ENCODE assay signal across 15 cellular contexts in genomic region chrX:3144651-3145050, GRCh38.
DNase-seq lines count a peak whose midpoint lies in the region; ATAC-seq and TF ChIP-seq lines count a peak whose summit lies in the region.
"Had no signal": no experiment of that assay in that cellular context is flagged by ENCODE, and none has a peak within 500 bp of the region (broad histone marks: within the 10 kb centered on the region; RNA-seq: fewer than 3 reads in every experiment).

No MANE protein-coding gene starts in this region.

- ATAC-seq in GM23338 (no peak), right cardiac atrium (no peak)
- no peak for ATAC-seq in central memory CD8-positive, alpha-beta T cell (replicated peaks; ENCODE audit: extremely low read depth, poor library complexity, severe bottlenecking)
- ATAC-seq: Right ventricle myocardium inferior had no signal

- no peaks in the 10 kb centered on the region for H3K23me2 ChIP-seq in H9 (ENCODE audit: insufficient read length, low read depth, low read length, poor library complexity, severe bottlenecking)

- H2BK12ac ChIP-seq in H9 (ENCODE audit: insufficient read length, low read depth, low read length) = no peak overlapping the region

- H3K18ac ChIP-seq in H9 (ENCODE audit: insufficient read length, low read depth, low read length) = no peak overlapping the region

- H3K56ac ChIP-seq in H9 (ENCODE audit: insufficient read length, low read depth, low read length) = no peak overlapping the region

- H4K91ac ChIP-seq in H9 (ENCODE audit: insufficient read length, low read depth, low read length) = no peak overlapping the region

- H3K27ac Mint-ChIP-seq in GM23338 = no peak overlapping the region
- no peak overlapping the region for H3K27ac Mint-ChIP-seq in central memory CD8-positive, alpha-beta T cell (ENCODE audit: low read depth)
- H3K27ac Mint-ChIP-seq in neural crest cell (ENCODE audit: unreplicated experiment) = peak overlapping the region; percentile 39
- H3K27ac Mint-ChIP-seq in H9 = no peak overlapping the region
- H3K27ac Mint-ChIP-seq: HFFc6 had no signal

- no peaks in the 10 kb centered on the region for H3K9me2 ChIP-seq in GM23338 (ENCODE audit: insufficient read depth)

- H4K5ac ChIP-seq in H9 (ENCODE audit: insufficient read length, low read depth, low read length) = no peak overlapping the region

- H2BK5ac ChIP-seq in H9 (ENCODE audit: insufficient read length, low read length) = no peak overlapping the region

- H3K4me1 ChIP-seq in BLaER1 treated with 17β-estradiol and CSF1 and Interleukin-3, amounts not matched to agents 10 nM and 100 nM = peaks cover 13 to 24% (median 18%) of the 10 kb centered on the region in 10 experiments; a peak in 19 of 20 replicates
- H3K4me1 ChIP-seq in GM23338 (ENCODE audit: insufficient read depth) (peaks cover 33% of the 10 kb centered on the region), H9 (ENCODE audit: insufficient read depth, low read length) (peaks cover 7% of the 10 kb centered on the region), right cardiac atrium (ENCODE audit: control insufficient read depth, insufficient read depth, low read length) (no peaks in the 10 kb centered on the region)
- H3K4me1 ChIP-seq: Peyer's patch had no signal

- no peak for DNase-seq in GM23338 (ENCODE audit: low spot score)
- DNase-seq in central memory CD8-positive, alpha-beta T cell (ENCODE audit: low spot score in 2 of 2) = no peak
- no peak for DNase-seq in neural crest cell (ENCODE audit: low read depth, low spot score)
- DNase-seq in H9 = no peak
- DNase-seq in stimulated activated CD8-positive, alpha-beta memory T cell treated with anti-CD3 and anti-CD28 coated beads, Interleukin-4, amount 100 ng/mL, for 48 hours = no peak
- DNase-seq in right cardiac atrium = no peak
- DNase-seq: DMS 273 treated with DMSO at 0.1 percent for 48 hours, HFFc6, KG1, NCI-H1092, NCI-H2081 treated with DMSO at 0.1 percent for 48 hours, NCI-H510A treated with DMSO at 0.1 percent for 48 hours, Peyer's patch had no signal

- H3K27ac ChIP-seq in BLaER1 treated with 17β-estradiol and CSF1 and Interleukin-3, amounts not matched to agents 10 nM and 100 nM = no peak overlapping the region
- H3K27ac ChIP-seq in GM23338 (ENCODE audit: low read depth) (no peak overlapping the region), H9 (ENCODE audit: insufficient read length, low read depth, low read length) (no peak overlapping the region), right cardiac atrium (ENCODE audit: low read length) (no peak overlapping the region)
- H3K27ac ChIP-seq: Peyer's patch had no signal

- no peak overlapping the region for H3K23ac ChIP-seq in H9 (ENCODE audit: insufficient read length, low read depth, low read length)

- H3K4me3 Mint-ChIP-seq in GM23338 (no peak overlapping the region), neural crest cell (no peak overlapping the region), H9 (no peak overlapping the region)
- peak overlapping the region; percentile 62 for H3K4me3 Mint-ChIP-seq in central memory CD8-positive, alpha-beta T cell
- H3K4me3 Mint-ChIP-seq: HFFc6 had no signal

- H3K4ac ChIP-seq in H9 (ENCODE audit: low read depth, low read length) = no peak overlapping the region

- intact Hi-C loops in right cardiac atrium (cut with DNase I) = no loop called here

- H3K4me1 Mint-ChIP-seq in GM23338 (peaks cover 48% of the 10 kb centered on the region), neural crest cell (peaks cover 41% of the 10 kb centered on the region), H9 (peaks cover 47 to 52% of the 10 kb centered on the region in 2 experiments)
- H3K4me1 Mint-ChIP-seq in central memory CD8-positive, alpha-beta T cell = peaks cover 13% of the 10 kb centered on the region

- H3K27me3 ChIP-seq in BLaER1 treated with 17β-estradiol and CSF1 and Interleukin-3, amounts not matched to agents 10 nM and 100 nM = peaks cover 0 to 32% (median 22%) of the 10 kb centered on the region in 11 experiments; a peak in 18 of 22 replicates
- H3K27me3 ChIP-seq in GM23338 (ENCODE audit: insufficient read depth) = no peaks in the 10 kb centered on the region
- no peaks in the 10 kb centered on the region for H3K27me3 ChIP-seq in H9 (ENCODE audit: insufficient read depth, low read length)
- no peaks in the 10 kb centered on the region for H3K27me3 ChIP-seq in right cardiac atrium (ENCODE audit: control insufficient read depth, insufficient read depth)
- H3K27me3 ChIP-seq: Peyer's patch had no signal

- H3K36me3 ChIP-seq in BLaER1 treated with 17β-estradiol and CSF1 and Interleukin-3, amounts not matched to agents 10 nM and 100 nM = no peaks in the 10 kb centered on the region
- no peaks in the 10 kb centered on the region for H3K36me3 ChIP-seq in GM23338 (ENCODE audit: insufficient read depth)
- H3K36me3 ChIP-seq: Peyer's patch had no signal

- TF ChIP-seq CTCF in GM23338 (conservative IDR thresholded peaks at IDR 0.05; ENCODE audit: low read depth in 2 of 2) (no peak), neural crest cell (conservative IDR thresholded peaks at IDR 0.05) (no peak), H9 (conservative IDR thresholded peaks at IDR 0.05) (no peak)

- no peak overlapping the region for H3K14ac ChIP-seq in H9 (ENCODE audit: insufficient read depth, low read length)

- H2AK5ac ChIP-seq in H9 (ENCODE audit: insufficient read length, low read length) = no peak overlapping the region

- H4K8ac ChIP-seq in H9 (replicated peaks; ENCODE audit: insufficient read length, low read depth, low read length) = no peak overlapping the region

- no peaks in the 10 kb centered on the region for H3F3A ChIP-seq in GM23338 (replicated peaks; ENCODE audit: low read depth)

- H3K27me3 Mint-ChIP-seq in GM23338 (ENCODE audit: insufficient read depth, low read depth, poor library complexity) (peaks cover 1% of the 10 kb centered on the region), neural crest cell (ENCODE audit: low read depth) (peaks cover 3% of the 10 kb centered on the region), H9 (ENCODE audit: low read depth) (peaks cover 27% of the 10 kb centered on the region)
- H3K27me3 Mint-ChIP-seq in central memory CD8-positive, alpha-beta T cell = no peaks in the 10 kb centered on the region

- no peak overlapping the region for H2BK15ac ChIP-seq in H9 (ENCODE audit: low read depth, low read length)

- no peaks in the 10 kb centered on the region; the same call in 1 of the 3 replicates for H3K9me3 Mint-ChIP-seq in GM23338
- peaks cover 28% of the 10 kb centered on the region for H3K9me3 Mint-ChIP-seq in central memory CD8-positive, alpha-beta T cell
- peaks cover 17% of the 10 kb centered on the region for H3K9me3 Mint-ChIP-seq in neural crest cell
- H3K9me3 Mint-ChIP-seq in H9 = peaks cover 3 to 5% of the 10 kb centered on the region in 2 experiments; a peak in 3 of 5 replicates

- no peak overlapping the region for H2BK20ac ChIP-seq in H9 (ENCODE audit: low read depth, low read length, poor library complexity, severe bottlenecking)

- no peaks in the 10 kb centered on the region for H3K36me3 Mint-ChIP-seq in GM23338 (ENCODE audit: low read depth)
- H3K36me3 Mint-ChIP-seq in central memory CD8-positive, alpha-beta T cell (ENCODE audit: insufficient read depth) = no peaks in the 10 kb centered on the region
- peaks cover 10% of the 10 kb centered on the region for H3K36me3 Mint-ChIP-seq in neural crest cell (ENCODE audit: low read depth)
- peaks cover 0 to 5% (median 0%) of the 10 kb centered on the region in 3 experiments; a peak in 2 of 7 replicates for H3K36me3 Mint-ChIP-seq in H9 (ENCODE audit: insufficient read depth in 1 of 3, low read depth in 3 of 3)

- H2BK120ac ChIP-seq in H9 (ENCODE audit: low read depth, low read length, poor library complexity, severe bottlenecking) = no peak overlapping the region

- H3K9me3 ChIP-seq in BLaER1 treated with 17β-estradiol and CSF1 and Interleukin-3, amounts not matched to agents 10 nM and 100 nM (replicated peaks in 1 of 11) = peaks cover 31 to 77% (median 42%) of the 10 kb centered on the region in 11 experiments
- no peaks in the 10 kb centered on the region for H3K9me3 ChIP-seq in H9 (ENCODE audit: control insufficient read depth, low read depth, low read length)
- H3K9me3 ChIP-seq in right cardiac atrium (ENCODE audit: control insufficient read depth, low read length) = no peaks in the 10 kb centered on the region
- H3K9me3 ChIP-seq: Peyer's patch had no signal

- H4K20me1 ChIP-seq in BLaER1 treated with 17β-estradiol and CSF1 and Interleukin-3, amounts not matched to agents 10 nM and 100 nM = no peaks in the 10 kb centered on the region
- H4K20me1 ChIP-seq in GM23338 (replicated peaks; ENCODE audit: insufficient read depth) = no peaks in the 10 kb centered on the region
- H4K20me1 ChIP-seq in H9 (ENCODE audit: control insufficient read depth, insufficient read depth, insufficient read length) = no peaks in the 10 kb centered on the region

- no peak overlapping the region for H3T11ph ChIP-seq in H9 (ENCODE audit: low read length)

- peak overlapping the region; percentile 52; the same call in 1 of the 2 replicates for H2AFZ ChIP-seq in GM23338
- H2AFZ ChIP-seq in H9 (ENCODE audit: low read length) = no peak overlapping the region

- H3K79me2 ChIP-seq in GM23338 (replicated peaks; ENCODE audit: insufficient read depth) (no peaks in the 10 kb centered on the region), H9 (ENCODE audit: insufficient read depth, low read length) (no peaks in the 10 kb centered on the region)

- H3K79me1 ChIP-seq in H9 (ENCODE audit: insufficient read depth, low read depth, low read length, poor library complexity, severe bottlenecking) = no peaks in the 10 kb centered on the region

- peak overlapping the region in 7 of 11 experiments; percentile 27 to 69 (median 55); a peak in 6 of 22 replicates for H3K4me2 ChIP-seq in BLaER1 treated with 17β-estradiol and CSF1 and Interleukin-3, amounts not matched to agents 10 nM and 100 nM
- no peak overlapping the region for H3K4me2 ChIP-seq in GM23338
- H3K4me2 ChIP-seq in H9 (ENCODE audit: insufficient read depth, insufficient read length, low read length) = no peak overlapping the region

- H3K4me3 ChIP-seq in BLaER1 treated with 17β-estradiol and CSF1 and Interleukin-3, amounts not matched to agents 10 nM and 100 nM = peak overlapping the region in 4 of 10 experiments; percentile 5 to 32 (median 24); a peak in 2 of 20 replicates
- H3K4me3 ChIP-seq in GM23338 (no peak overlapping the region), right cardiac atrium (ENCODE audit: low read length) (no peak overlapping the region)
- H3K4me3 ChIP-seq: Peyer's patch had no signal

- no peak overlapping the region for H3K9ac ChIP-seq in BLaER1 treated with 17β-estradiol and CSF1 and Interleukin-3, amounts not matched to agents 10 nM and 100 nM
- H3K9ac ChIP-seq in H9 (ENCODE audit: extremely low read depth, insufficient read length, low read length) = no peak overlapping the region

TF ChIP-seq in GM23338, 12 proteins besides CTCF, POLR2A, EP300 and RAD21 (continues in another document):
- no peak for TF ChIP-seq EZH2phosphoT487 (IDR thresholded peaks at IDR 0.05; ENCODE audit: unreplicated experiment)

Comparison
In these comparisons a context has a peak if more than half of its experiments do, and no peak if none do; other contexts are left out.
1. H3K4me2 ChIP-seq: peak in BLaER1 treated with 17β-estradiol and CSF1 and Interleukin-3, amounts not matched to agents 10 nM and 100 nM (7 of 11); none in GM23338 (single experiment) and H9 (single experiment).